Comparison of ENCODE assay signal across 1 cellular context in genomic region chr16:87404764-87405625, GRCh38.
TF ChIP-seq lines count a peak whose summit lies in the region.

No MANE protein-coding gene starts in this region.

TF ChIP-seq in K562, 482 proteins besides CTCF, POLR2A, EP300 and RAD21 (continued from another document):
- TF ChIP-seq ETS1 (conservative IDR thresholded peaks at IDR 0.05; ENCODE audit: control insufficient read depth, low read depth, low read length), result 0 out of 2 replicates have a peak, but pooled peaks have one; percentile 42
- peak in 1 of 2 experiments; percentile 75; a peak in 1 of 4 replicates for TF ChIP-seq SIN3A (IDR thresholded peaks at IDR 0.05; ENCODE audit: borderline replicate concordance in 2 of 2, control insufficient read depth in 1 of 2, low read depth in 2 of 2, low read length in 2 of 2)
- no peak for TF ChIP-seq NR3C1 (CRISPR knock-in tag; IDR thresholded peaks at IDR 0.05)
- TF ChIP-seq ZNF224 (CRISPR knock-in tag; IDR thresholded peaks at IDR 0.05), result no peak
- no peak for TF ChIP-seq BCOR (IDR thresholded peaks at IDR 0.05)
- TF ChIP-seq MXD1 (CRISPR knock-in tag; IDR thresholded peaks at IDR 0.05; ENCODE audit: borderline replicate concordance, poor library complexity, severe bottlenecking), result no peak
- no peak for TF ChIP-seq CBX3 (IDR thresholded peaks at IDR 0.05; ENCODE audit: borderline replicate concordance in 1 of 2, low read length in 2 of 2)
